In the genomic region with DNA sequence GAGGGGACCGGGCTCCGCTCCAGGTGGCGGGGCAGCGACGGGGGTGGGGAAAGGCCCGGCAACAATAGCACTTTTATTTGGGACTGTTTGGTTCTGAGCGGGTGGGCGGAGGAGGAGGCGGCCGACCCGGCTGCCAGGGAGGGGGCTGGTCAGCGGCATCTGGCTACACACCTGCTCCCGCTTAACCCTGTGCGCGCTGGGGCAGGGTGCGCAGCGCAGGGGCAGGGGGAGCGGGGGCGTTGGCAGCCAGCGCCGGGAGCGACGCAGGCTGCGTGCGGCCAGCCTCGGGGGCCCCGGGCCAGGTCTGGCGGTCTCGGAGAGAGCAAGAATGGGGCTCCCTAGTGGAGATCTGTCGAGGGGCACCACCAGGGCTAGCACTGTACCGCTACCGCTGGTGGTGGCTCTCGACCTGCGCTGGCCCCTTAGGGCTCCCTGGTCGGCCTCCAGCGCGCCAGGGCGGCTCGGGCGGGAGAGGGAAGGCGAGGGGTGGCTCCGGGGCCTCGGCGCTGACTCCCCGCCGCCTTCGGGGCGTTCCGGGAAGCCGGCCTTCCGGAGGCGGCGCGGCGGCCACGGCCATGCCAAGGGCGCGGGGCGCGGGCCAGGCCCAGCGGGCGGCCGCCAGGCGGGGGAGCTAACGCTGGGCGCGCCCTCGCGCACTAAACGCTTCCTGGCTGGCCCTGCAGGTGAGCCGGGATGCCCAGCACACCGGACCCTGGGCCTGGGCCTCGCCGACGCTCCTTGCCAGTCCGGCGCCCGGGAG, we compare ENCODE assay signal across 8 cellular contexts.
DNase-seq lines count a peak whose midpoint lies in the region; ATAC-seq and TF ChIP-seq lines count a peak whose summit lies in the region.

No MANE protein-coding gene starts in this region.

- H3K4me3 Mint-ChIP-seq in activated T-cell treated with anti-CD3 and anti-CD28 coated beads, Interleukin-2, amount 50 U/mL, for 4 hours: no peak overlapping the region

- H3K4me3 ChIP-seq in LNCaP clone FGC (ENCODE audit: low read depth, low read length): peak overlapping the region; percentile 40
- peak overlapping the region; percentile 33 to 69 (median 60) for H3K4me3 ChIP-seq in heart right ventricle

- TF ChIP-seq CTCF in LNCaP clone FGC (IDR thresholded peaks at IDR 0.05; ENCODE audit: control insufficient read depth, extremely low read depth, insufficient read depth) (0 out of 2 replicates have a peak, but pooled peaks have one; percentile 23), heart right ventricle (IDR thresholded peaks at IDR 0.05) (peak in 5 of 9 donors; percentile 26 to 44 (median 31))

- no peaks in the 10 kb centered on the region for H3K9me3 Mint-ChIP-seq in activated T-cell treated with anti-CD3 and anti-CD28 coated beads, Interleukin-2, amount 50 U/mL, for 4 hours

- peak; percentile 39 to 53 for ATAC-seq in activated T-cell treated with anti-CD3 and anti-CD28 coated beads, Interleukin-2, amount 50 U/mL, for 4 hours
- ATAC-seq in heart right ventricle (peak; percentile 55 to 88 (median 72)), HG02678 (IDR thresholded peaks at IDR 0.05; ENCODE audit: unreplicated experiment) (no peak), GM21717 (IDR thresholded peaks at IDR 0.05; ENCODE audit: unreplicated experiment) (no peak)

- H3K9me3 ChIP-seq in heart right ventricle: no peaks in the 10 kb centered on the region

- intact Hi-C loops in heart right ventricle (cut with DNase I) (loop anchor here in 3 of 10 donors (2.0 to 5.0 kb wide), 3 partner anchors 56 to 165 kb away; no protein-coding TSS in a partner anchor), posterior vena cava (cut with DNase I) (loop anchor here (5.0 to 10.0 kb wide), 2 partner anchors 34 to 157 kb away; no protein-coding TSS in a partner anchor)

- 0 to 3% methylated on average over 64 to 78 of the region's 78 CpGs for WGBS in heart right ventricle, 2 donors

- H3K4me1 Mint-ChIP-seq in activated T-cell treated with anti-CD3 and anti-CD28 coated beads, Interleukin-2, amount 50 U/mL, for 4 hours (ENCODE audit: low read depth): peaks cover 16% of the 10 kb centered on the region

- H3K27me3 ChIP-seq in heart right ventricle: peaks cover 0 to 64% (median 5%) of the 10 kb centered on the region in 7 donors

- peak overlapping the region; percentile 47 to 87 (median 81) for H3K27ac ChIP-seq in heart right ventricle

- H3K4me1 ChIP-seq in heart right ventricle: peaks cover 3 to 45% (median 28%) of the 10 kb centered on the region in 9 donors

- no peaks in the 10 kb centered on the region for H3K36me3 ChIP-seq in heart right ventricle

- H3K36me3 Mint-ChIP-seq in activated T-cell treated with anti-CD3 and anti-CD28 coated beads, Interleukin-2, amount 50 U/mL, for 4 hours (ENCODE audit: insufficient read depth): no peaks in the 10 kb centered on the region

- DNase-seq in DMS79 treated with DMSO at 0.1 percent for 48 hours (lab: John Stamatoyannopoulos, UW) (peak; percentile 37), LNCaP clone FGC (ENCODE audit: low read depth) (peak; percentile 31), heart right ventricle (peak; percentile 31 to 62), posterior vena cava (ENCODE audit: low spot score) (peak; percentile 88), Kasumi-1 (lab: John Stamatoyannopoulos, UW) (no peak)
- no peak for DNase-seq in activated T-cell treated with anti-CD3 and anti-CD28 coated beads, Interleukin-2, amount 50 U/mL, for 4 hours

- H3K27me3 Mint-ChIP-seq in activated T-cell treated with anti-CD3 and anti-CD28 coated beads, Interleukin-2, amount 50 U/mL, for 4 hours (ENCODE audit: low read depth): peaks cover 32% of the 10 kb centered on the region

Comparison
In these comparisons a context has a peak if more than half of its experiments do, and no peak if none do; other contexts are left out.
1. DNase-seq: peak in DMS79 treated with DMSO at 0.1 percent for 48 hours (single experiment), LNCaP clone FGC (single experiment), heart right ventricle (2 of 2) and posterior vena cava (single experiment); none in activated T-cell treated with anti-CD3 and anti-CD28 coated beads, Interleukin-2, amount 50 U/mL, for 4 hours (single experiment) and Kasumi-1 (0 of 2).
2. ATAC-seq: peak in activated T-cell treated with anti-CD3 and anti-CD28 coated beads, Interleukin-2, amount 50 U/mL, for 4 hours (2 of 2) and heart right ventricle (8 of 8); none in HG02678 (single experiment) and GM21717 (single experiment).